ENCODE assay signal across 1 cellular context in the genomic region with DNA sequence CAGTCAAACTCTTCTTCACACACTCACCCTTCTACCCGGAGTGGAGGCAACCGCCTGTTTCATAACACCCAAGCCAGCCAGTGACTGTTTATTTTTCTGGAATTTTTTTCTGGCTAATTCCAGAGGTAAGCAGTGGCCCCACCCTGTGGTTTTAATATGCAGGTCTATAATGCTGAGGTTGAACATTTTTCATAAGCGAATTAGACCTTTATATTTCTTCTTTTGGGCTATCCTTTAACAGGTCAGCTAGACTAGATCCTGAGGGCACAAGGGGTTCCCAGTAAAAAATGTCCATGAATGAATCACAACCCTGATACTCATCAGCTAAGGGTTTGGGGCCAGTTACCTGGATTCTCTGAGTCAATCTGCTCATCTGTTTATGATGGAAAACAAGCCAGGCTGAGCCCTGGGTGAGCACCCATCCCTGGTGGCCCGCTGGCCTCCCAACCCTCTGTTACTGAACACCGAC.
TF ChIP-seq lines count a peak whose summit lies in the region.

No MANE protein-coding gene starts in this region.

TF ChIP-seq in GM23338, 12 proteins besides CTCF, POLR2A, EP300 and RAD21:
- TF ChIP-seq ZNF114 (CRISPR knock-in tag; IDR thresholded peaks at IDR 0.05), result no peak
- TF ChIP-seq STAT1 (IDR thresholded peaks at IDR 0.05; ENCODE audit: unreplicated experiment), result no peak
- TF ChIP-seq, protein P1, sequence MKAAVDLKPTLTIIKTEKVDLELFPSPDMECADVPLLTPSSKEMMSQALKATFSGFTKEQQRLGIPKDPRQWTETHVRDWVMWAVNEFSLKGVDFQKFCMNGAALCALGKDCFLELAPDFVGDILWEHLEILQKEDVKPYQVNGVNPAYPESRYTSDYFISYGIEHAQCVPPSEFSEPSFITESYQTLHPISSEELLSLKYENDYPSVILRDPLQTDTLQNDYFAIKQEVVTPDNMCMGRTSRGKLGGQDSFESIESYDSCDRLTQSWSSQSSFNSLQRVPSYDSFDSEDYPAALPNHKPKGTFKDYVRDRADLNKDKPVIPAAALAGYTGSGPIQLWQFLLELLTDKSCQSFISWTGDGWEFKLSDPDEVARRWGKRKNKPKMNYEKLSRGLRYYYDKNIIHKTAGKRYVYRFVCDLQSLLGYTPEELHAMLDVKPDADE (IDR thresholded peaks at IDR 0.05), result no peak
- TF ChIP-seq, protein P2, sequence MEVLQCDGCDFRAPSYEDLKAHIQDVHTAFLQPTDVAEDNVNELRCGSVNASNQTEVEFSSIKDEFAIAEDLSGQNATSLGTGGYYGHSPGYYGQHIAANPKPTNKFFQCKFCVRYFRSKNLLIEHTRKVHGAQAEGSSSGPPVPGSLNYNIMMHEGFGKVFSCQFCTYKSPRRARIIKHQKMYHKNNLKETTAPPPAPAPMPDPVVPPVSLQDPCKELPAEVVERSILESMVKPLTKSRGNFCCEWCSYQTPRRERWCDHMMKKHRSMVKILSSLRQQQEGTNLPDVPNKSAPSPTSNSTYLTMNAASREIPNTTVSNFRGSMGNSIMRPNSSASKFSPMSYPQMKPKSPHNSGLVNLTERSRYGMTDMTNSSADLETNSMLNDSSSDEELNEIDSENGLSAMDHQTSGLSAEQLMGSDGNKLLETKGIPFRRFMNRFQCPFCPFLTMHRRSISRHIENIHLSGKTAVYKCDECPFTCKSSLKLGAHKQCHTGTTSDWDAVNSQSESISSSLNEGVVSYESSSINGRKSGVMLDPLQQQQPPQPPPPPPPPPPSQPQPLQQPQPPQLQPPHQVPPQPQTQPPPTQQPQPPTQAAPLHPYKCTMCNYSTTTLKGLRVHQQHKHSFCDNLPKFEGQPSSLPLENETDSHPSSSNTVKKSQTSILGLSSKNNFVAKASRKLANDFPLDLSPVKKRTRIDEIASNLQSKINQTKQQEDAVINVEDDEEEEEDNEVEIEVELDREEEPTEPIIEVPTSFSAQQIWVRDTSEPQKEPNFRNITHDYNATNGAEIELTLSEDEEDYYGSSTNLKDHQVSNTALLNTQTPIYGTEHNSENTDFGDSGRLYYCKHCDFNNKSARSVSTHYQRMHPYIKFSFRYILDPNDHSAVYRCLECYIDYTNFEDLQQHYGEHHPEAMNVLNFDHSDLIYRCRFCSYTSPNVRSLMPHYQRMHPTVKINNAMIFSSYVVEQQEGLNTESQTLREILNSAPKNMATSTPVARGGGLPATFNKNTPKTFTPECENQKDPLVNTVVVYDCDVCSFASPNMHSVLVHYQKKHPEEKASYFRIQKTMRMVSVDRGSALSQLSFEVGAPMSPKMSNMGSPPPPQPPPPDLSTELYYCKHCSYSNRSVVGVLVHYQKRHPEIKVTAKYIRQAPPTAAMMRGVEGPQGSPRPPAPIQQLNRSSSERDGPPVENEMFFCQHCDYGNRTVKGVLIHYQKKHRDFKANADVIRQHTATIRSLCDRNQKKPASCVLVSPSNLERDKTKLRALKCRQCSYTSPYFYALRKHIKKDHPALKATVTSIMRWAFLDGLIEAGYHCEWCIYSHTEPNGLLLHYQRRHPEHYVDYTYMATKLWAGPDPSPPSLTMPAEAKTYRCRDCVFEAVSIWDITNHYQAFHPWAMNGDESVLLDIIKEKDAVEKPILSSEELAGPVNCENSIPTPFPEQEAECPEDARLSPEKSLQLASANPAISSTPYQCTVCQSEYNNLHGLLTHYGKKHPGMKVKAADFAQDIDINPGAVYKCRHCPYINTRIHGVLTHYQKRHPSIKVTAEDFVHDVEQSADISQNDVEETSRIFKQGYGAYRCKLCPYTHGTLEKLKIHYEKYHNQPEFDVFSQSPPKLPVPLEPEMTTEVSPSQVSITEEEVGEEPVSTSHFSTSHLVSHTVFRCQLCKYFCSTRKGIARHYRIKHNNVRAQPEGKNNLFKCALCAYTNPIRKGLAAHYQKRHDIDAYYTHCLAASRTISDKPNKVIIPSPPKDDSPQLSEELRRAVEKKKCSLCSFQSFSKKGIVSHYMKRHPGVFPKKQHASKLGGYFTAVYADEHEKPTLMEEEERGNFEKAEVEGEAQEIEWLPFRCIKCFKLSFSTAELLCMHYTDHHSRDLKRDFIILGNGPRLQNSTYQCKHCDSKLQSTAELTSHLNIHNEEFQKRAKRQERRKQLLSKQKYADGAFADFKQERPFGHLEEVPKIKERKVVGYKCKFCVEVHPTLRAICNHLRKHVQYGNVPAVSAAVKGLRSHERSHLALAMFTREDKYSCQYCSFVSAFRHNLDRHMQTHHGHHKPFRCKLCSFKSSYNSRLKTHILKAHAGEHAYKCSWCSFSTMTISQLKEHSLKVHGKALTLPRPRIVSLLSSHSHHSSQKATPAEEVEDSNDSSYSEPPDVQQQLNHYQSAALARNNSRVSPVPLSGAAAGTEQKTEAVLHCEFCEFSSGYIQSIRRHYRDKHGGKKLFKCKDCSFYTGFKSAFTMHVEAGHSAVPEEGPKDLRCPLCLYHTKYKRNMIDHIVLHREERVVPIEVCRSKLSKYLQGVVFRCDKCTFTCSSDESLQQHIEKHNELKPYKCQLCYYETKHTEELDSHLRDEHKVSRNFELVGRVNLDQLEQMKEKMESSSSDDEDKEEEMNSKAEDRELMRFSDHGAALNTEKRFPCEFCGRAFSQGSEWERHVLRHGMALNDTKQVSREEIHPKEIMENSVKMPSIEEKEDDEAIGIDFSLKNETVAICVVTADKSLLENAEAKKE (CRISPR knock-in tag; IDR thresholded peaks at IDR 0.05), result no peak
- no peak for TF ChIP-seq NANOG (IDR thresholded peaks at IDR 0.05; ENCODE audit: borderline replicate concordance)
- no peak for TF ChIP-seq JUNB (IDR thresholded peaks at IDR 0.05; ENCODE audit: unreplicated experiment)
- no peak for TF ChIP-seq EZH2 (IDR thresholded peaks at IDR 0.05; ENCODE audit: low read depth, unreplicated experiment)
- no peak for TF ChIP-seq POLR2AphosphoS5 (IDR thresholded peaks at IDR 0.05; ENCODE audit: low read depth)
- TF ChIP-seq CREB1 (CRISPR knock-in tag; IDR thresholded peaks at IDR 0.05; ENCODE audit: low read depth), result no peak
- TF ChIP-seq ZNF331 (CRISPR knock-in tag; IDR thresholded peaks at IDR 0.05; ENCODE audit: low read depth), result no peak
- TF ChIP-seq EZH2phosphoT487 (IDR thresholded peaks at IDR 0.05; ENCODE audit: unreplicated experiment), result no peak
- TF ChIP-seq, protein P3, sequence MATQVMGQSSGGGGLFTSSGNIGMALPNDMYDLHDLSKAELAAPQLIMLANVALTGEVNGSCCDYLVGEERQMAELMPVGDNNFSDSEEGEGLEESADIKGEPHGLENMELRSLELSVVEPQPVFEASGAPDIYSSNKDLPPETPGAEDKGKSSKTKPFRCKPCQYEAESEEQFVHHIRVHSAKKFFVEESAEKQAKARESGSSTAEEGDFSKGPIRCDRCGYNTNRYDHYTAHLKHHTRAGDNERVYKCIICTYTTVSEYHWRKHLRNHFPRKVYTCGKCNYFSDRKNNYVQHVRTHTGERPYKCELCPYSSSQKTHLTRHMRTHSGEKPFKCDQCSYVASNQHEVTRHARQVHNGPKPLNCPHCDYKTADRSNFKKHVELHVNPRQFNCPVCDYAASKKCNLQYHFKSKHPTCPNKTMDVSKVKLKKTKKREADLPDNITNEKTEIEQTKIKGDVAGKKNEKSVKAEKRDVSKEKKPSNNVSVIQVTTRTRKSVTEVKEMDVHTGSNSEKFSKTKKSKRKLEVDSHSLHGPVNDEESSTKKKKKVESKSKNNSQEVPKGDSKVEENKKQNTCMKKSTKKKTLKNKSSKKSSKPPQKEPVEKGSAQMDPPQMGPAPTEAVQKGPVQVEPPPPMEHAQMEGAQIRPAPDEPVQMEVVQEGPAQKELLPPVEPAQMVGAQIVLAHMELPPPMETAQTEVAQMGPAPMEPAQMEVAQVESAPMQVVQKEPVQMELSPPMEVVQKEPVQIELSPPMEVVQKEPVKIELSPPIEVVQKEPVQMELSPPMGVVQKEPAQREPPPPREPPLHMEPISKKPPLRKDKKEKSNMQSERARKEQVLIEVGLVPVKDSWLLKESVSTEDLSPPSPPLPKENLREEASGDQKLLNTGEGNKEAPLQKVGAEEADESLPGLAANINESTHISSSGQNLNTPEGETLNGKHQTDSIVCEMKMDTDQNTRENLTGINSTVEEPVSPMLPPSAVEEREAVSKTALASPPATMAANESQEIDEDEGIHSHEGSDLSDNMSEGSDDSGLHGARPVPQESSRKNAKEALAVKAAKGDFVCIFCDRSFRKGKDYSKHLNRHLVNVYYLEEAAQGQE (IDR thresholded peaks at IDR 0.05; ENCODE audit: unreplicated experiment), result no peak
